In genomic region chr17:77565166-77565565, GRCh38 we compare ENCODE assay signal across 23 cellular contexts.
DNase-seq lines count a peak whose midpoint lies in the region; ATAC-seq and TF ChIP-seq lines count a peak whose summit lies in the region.
"Had no signal": no experiment of that assay in that cellular context is flagged by ENCODE, and none has a peak within 500 bp of the region (broad histone marks: within the 10 kb centered on the region; RNA-seq: fewer than 3 reads in every experiment).

No MANE protein-coding gene starts in this region.

- H3K27me3 ChIP-seq in right cardiac atrium (ENCODE audit: control insufficient read depth, insufficient read depth) (no peaks in the 10 kb centered on the region), trophoblast cell (ENCODE audit: insufficient read depth, low read length) (no peaks in the 10 kb centered on the region), breast epithelium (no peaks in the 10 kb centered on the region)

- no peak overlapping the region for H3K14ac ChIP-seq in trophoblast cell (ENCODE audit: low read length)

- no peaks in the 10 kb centered on the region for H3K9me3 ChIP-seq in right cardiac atrium (ENCODE audit: control insufficient read depth, low read length)
- peaks cover 8% of the 10 kb centered on the region for H3K9me3 ChIP-seq in trophoblast cell (ENCODE audit: insufficient read depth, low read depth, low read length)
- no peaks in the 10 kb centered on the region for H3K9me3 ChIP-seq in breast epithelium

- H3K18ac ChIP-seq in trophoblast cell (ENCODE audit: low read length), result no peak overlapping the region

- H3K9me3 Mint-ChIP-seq in activated naive CD4-positive, alpha-beta T cell treated with anti-CD3 and anti-CD28 coated beads, Interleukin-2, amount 10 ng/mL, durations not matched to agents 7 days and 5 days, result no peaks in the 10 kb centered on the region

- no peaks in the 10 kb centered on the region for H3K36me3 Mint-ChIP-seq in activated naive CD4-positive, alpha-beta T cell treated with anti-CD3 and anti-CD28 coated beads, Interleukin-2, amount 10 ng/mL, durations not matched to agents 7 days and 5 days

- H4K91ac ChIP-seq in trophoblast cell (ENCODE audit: low read depth, low read length), result no peak overlapping the region

- H3K4ac ChIP-seq in trophoblast cell (ENCODE audit: low read depth, low read length), result no peak overlapping the region

- H3K27ac ChIP-seq in right cardiac atrium (ENCODE audit: low read length), result no peak overlapping the region
- no peak overlapping the region for H3K27ac ChIP-seq in trophoblast cell (ENCODE audit: low read depth, low read length)
- H3K27ac ChIP-seq in breast epithelium, result no peak overlapping the region
- H3K27ac ChIP-seq: 22Rv1 had no signal

- H3K36me3 ChIP-seq in trophoblast cell (ENCODE audit: control insufficient read depth in 1 of 2, insufficient read depth in 2 of 2, low read length in 2 of 2) (no peaks in the 10 kb centered on the region), breast epithelium (no peaks in the 10 kb centered on the region)

- no peak for TF ChIP-seq POLR2A in breast epithelium (IDR thresholded peaks at IDR 0.05)

- H3K4me3 Mint-ChIP-seq in activated naive CD4-positive, alpha-beta T cell treated with anti-CD3 and anti-CD28 coated beads, Interleukin-2, amount 10 ng/mL, durations not matched to agents 7 days and 5 days, result no peak overlapping the region
- H3K4me3 Mint-ChIP-seq: B cell had no signal

- DNase-seq in cardiac septum (ENCODE audit: low spot score) (peak; percentile 70), right cardiac atrium (no peak), epithelial cell of esophagus (ENCODE audit: low read depth) (peak; percentile 21), posterior vena cava (ENCODE audit: low spot score) (peak; percentile 64), trophoblast cell (no peak), breast epithelium (ENCODE audit: low spot score in 2 of 2) (no peak)
- no peak for DNase-seq in activated naive CD4-positive, alpha-beta T cell treated with anti-CD3 and anti-CD28 coated beads, Interleukin-2, amount 10 ng/mL, durations not matched to agents 7 days and 5 days
- DNase-seq: Calu3; H7; Kasumi-1; NCI-H1105 treated with DMSO at 0.1 percent for 48 hours; NCI-H146; NCI-H1930; NCI-H2107; NCI-H446; NCI-H524 treated with DMSO at 0.1 percent for 48 hours; NCI-H82; NK-92 treated with Interleukin-12 subunit alpha and Interleukin-12 subunit beta, amount 100 ng/mL, for 24 hours; PC-3 had no signal

- no peak overlapping the region for H2AK5ac ChIP-seq in trophoblast cell (ENCODE audit: low read length)

- intact Hi-C loops in cardiac septum (cut with DNase I), result no loop called here
- intact Hi-C loops in right cardiac atrium (cut with DNase I), result no loop called here
- intact Hi-C loops in posterior vena cava (cut with DNase I), result no loop called here
- intact Hi-C loops in breast epithelium (cut with DNase I; ENCODE audit: low total_unique reads), result no loop called here

- H4K12ac ChIP-seq in trophoblast cell (ENCODE audit: low read depth, low read length), result no peak overlapping the region

- TF ChIP-seq CTCF in epithelial cell of esophagus (IDR thresholded peaks at IDR 0.05; ENCODE audit: insufficient read depth, low read depth, low read length, missing control alignments) (no peak), breast epithelium (IDR thresholded peaks at IDR 0.05) (no peak)

- no peaks in the 10 kb centered on the region for H3K4me1 Mint-ChIP-seq in activated naive CD4-positive, alpha-beta T cell treated with anti-CD3 and anti-CD28 coated beads, Interleukin-2, amount 10 ng/mL, durations not matched to agents 7 days and 5 days
- H3K4me1 Mint-ChIP-seq: B cell had no signal

- no peak overlapping the region for H4K8ac ChIP-seq in trophoblast cell (ENCODE audit: low read depth, low read length)

- no peak overlapping the region for H2BK120ac ChIP-seq in trophoblast cell (ENCODE audit: insufficient read depth, low read length, poor library complexity)

- WGBS in right cardiac atrium, result 81% methylated on average over 7 of the region's 7 CpGs
- no CpG with 5 or more reads among the region's 7 CpGs for WGBS in trophoblast cell (ENCODE audit: extremely low coverage, insufficient coverage, insufficient read length)

- H3K4me1 ChIP-seq in right cardiac atrium (ENCODE audit: control insufficient read depth, insufficient read depth, low read length), result no peaks in the 10 kb centered on the region
- no peaks in the 10 kb centered on the region for H3K4me1 ChIP-seq in trophoblast cell (ENCODE audit: control insufficient read depth in 1 of 2, insufficient read depth in 2 of 2, low read length in 2 of 2)
- H3K4me1 ChIP-seq in breast epithelium, result no peaks in the 10 kb centered on the region

- no peak overlapping the region for H2BK5ac ChIP-seq in trophoblast cell (ENCODE audit: low read depth, low read length, poor library complexity)

- H3K23ac ChIP-seq in trophoblast cell (ENCODE audit: low read length), result no peak overlapping the region

- H3K27me3 Mint-ChIP-seq in activated naive CD4-positive, alpha-beta T cell treated with anti-CD3 and anti-CD28 coated beads, Interleukin-2, amount 10 ng/mL, durations not matched to agents 7 days and 5 days, result peaks cover 56% of the 10 kb centered on the region

- H3K79me1 ChIP-seq in trophoblast cell (ENCODE audit: low read length), result no peaks in the 10 kb centered on the region

- no peak overlapping the region for H3K9ac ChIP-seq in trophoblast cell (ENCODE audit: low read length)

- H2BK12ac ChIP-seq in trophoblast cell (ENCODE audit: low read length), result no peak overlapping the region

- no peaks in the 10 kb centered on the region for H3K79me2 ChIP-seq in trophoblast cell (ENCODE audit: control insufficient read depth, insufficient read depth, low read length, poor library complexity)

- H3K4me2 ChIP-seq in trophoblast cell (ENCODE audit: low read length), result no peak overlapping the region

- no peak overlapping the region for H3K27ac Mint-ChIP-seq in activated naive CD4-positive, alpha-beta T cell treated with anti-CD3 and anti-CD28 coated beads, Interleukin-2, amount 10 ng/mL, durations not matched to agents 7 days and 5 days
- H3K27ac Mint-ChIP-seq: B cell had no signal

- CTCF ChIA-PET in activated naive CD4-positive, alpha-beta T cell treated with anti-CD3 and anti-CD28 coated beads, Interleukin-2, amount 10 ng/mL, durations not matched to agents 7 days and 5 days (lab: Charles Lee), result no interaction called here

- no peak overlapping the region for H2AFZ ChIP-seq in trophoblast cell (ENCODE audit: insufficient read depth, low read length, poor library complexity)

- H3K4me3 ChIP-seq in right cardiac atrium (ENCODE audit: low read length), result no peak overlapping the region
- H3K4me3 ChIP-seq in epithelial cell of esophagus (ENCODE audit: low read length), result no peak overlapping the region
- no peak overlapping the region for H3K4me3 ChIP-seq in trophoblast cell (ENCODE audit: low read depth, low read length)
- no peak overlapping the region for H3K4me3 ChIP-seq in breast epithelium
- H3K4me3 ChIP-seq: K562 had no signal

- no peak for ATAC-seq in right cardiac atrium
- ATAC-seq in HG03139 (IDR thresholded peaks at IDR 0.05; ENCODE audit: unreplicated experiment), result no peak
- ATAC-seq: K562, PC-3 had no signal

Comparison
In these comparisons a context has a peak if more than half of its experiments do, and no peak if none do; other contexts are left out.
1. DNase-seq: peak in cardiac septum (single experiment), epithelial cell of esophagus (single experiment) and posterior vena cava (single experiment); none in right cardiac atrium (0 of 3), trophoblast cell (0 of 2), activated naive CD4-positive, alpha-beta T cell treated with anti-CD3 and anti-CD28 coated beads, Interleukin-2, amount 10 ng/mL, durations not matched to agents 7 days and 5 days (single experiment) and breast epithelium (0 of 2).